Comparison of ENCODE assay signal across 7 cellular contexts in the genomic region with DNA sequence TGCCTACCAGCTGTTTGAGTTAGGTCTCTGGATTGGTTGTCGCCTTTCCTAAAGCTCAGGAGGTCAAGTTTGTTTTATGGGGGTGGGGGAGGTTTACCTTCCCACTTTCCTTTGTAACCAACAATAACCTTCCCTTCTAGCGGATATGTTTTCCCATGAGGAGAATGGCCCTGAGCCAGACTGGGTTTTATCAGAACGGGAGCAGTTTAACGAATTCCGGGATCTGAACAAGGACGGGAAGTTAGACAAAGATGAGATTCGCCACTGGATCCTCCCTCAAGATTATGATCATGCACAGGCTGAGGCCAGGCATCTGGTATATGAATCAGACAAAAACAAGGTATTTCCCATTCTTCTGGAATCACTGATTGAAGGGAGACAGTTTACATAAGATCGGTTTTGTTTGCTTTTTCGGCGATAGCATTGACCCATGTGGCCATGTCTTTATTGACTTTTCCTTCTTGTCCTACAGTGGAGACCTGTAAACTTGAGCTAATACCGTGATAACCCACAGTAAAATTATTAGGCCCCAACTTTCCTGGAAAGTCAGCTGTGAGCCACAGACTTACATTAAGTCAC. TPM values are rescaled to one million over a fixed set of nuclear protein-coding genes. Genes with fewer than 3 reads are reported as not detected.
DNase-seq lines count a peak whose midpoint lies in the region; ATAC-seq and TF ChIP-seq lines count a peak whose summit lies in the region.
"Not testable (repeated sequence)": the region's sequence is repeated elsewhere in the genome, so short reads cannot be mapped to it uniquely, and the experiment has no call there.

No MANE protein-coding gene starts in this region.

- not testable (repeated sequence) for H3K4me1 Mint-ChIP-seq in WTC11
- peaks cover 20% of the 10 kb centered on the region for H3K4me1 Mint-ChIP-seq in progenitor cell of endocrine pancreas (ENCODE audit: low read depth)

- H3K27me3 ChIP-seq in left ventricle myocardium inferior (ENCODE audit: low read depth); liver (ENCODE audit: control insufficient read depth in 4 of 4, insufficient read depth in 4 of 4, low read length in 3 of 4): not testable (repeated sequence)

- CTCF ChIA-PET in WTC11 (lab: Charles Lee), result not testable (repeated sequence)

- H3K9me3 ChIP-seq in left ventricle myocardium inferior (replicated peaks); liver (ENCODE audit: control insufficient read depth in 4 of 4, low read length in 3 of 4): not testable (repeated sequence)

- WGBS in liver, result 53% methylated on average over 10 of the region's 11 CpGs

- H3K4me3 ChIP-seq in fibroblast of pulmonary artery (replicated peaks; ENCODE audit: low read depth, low read length); left ventricle myocardium inferior; liver (ENCODE audit: low read depth in 1 of 3, low read length in 3 of 3): not testable (repeated sequence)

- not testable (repeated sequence) for TF ChIP-seq CTCF in WTC11 (IDR thresholded peaks at IDR 0.05); fibroblast of pulmonary artery (IDR thresholded peaks at IDR 0.05; ENCODE audit: low read length, missing control alignments); left ventricle myocardium inferior (IDR thresholded peaks at IDR 0.05; ENCODE audit: borderline replicate concordance); liver (IDR thresholded peaks at IDR 0.05; ENCODE audit: low read depth, low read length, missing input control); progenitor cell of endocrine pancreas (IDR thresholded peaks at IDR 0.05; ENCODE audit: unreplicated experiment)

- TF ChIP-seq RAD21 in liver (IDR thresholded peaks at IDR 0.05), result not testable (repeated sequence)

- POLR2A ChIA-PET in WTC11 (lab: Charles Lee), result not testable (repeated sequence)

- peak overlapping the region; percentile 71 for H3K27ac ChIP-seq in left ventricle myocardium inferior (replicated peaks)
- H3K27ac ChIP-seq in liver (ENCODE audit: low read depth in 1 of 2, low read length in 2 of 2), result not testable (repeated sequence)

- not testable (repeated sequence) for H3K9ac ChIP-seq in liver (ENCODE audit: low read depth in 1 of 2, low read length in 2 of 2)

- ATAC-seq in WTC11, result not testable (repeated sequence)

- peaks cover 24% of the 10 kb centered on the region for H3K4me1 ChIP-seq in left ventricle myocardium inferior
- H3K4me1 ChIP-seq in liver (ENCODE audit: control insufficient read depth in 4 of 4, insufficient read depth in 4 of 4, low read length in 3 of 4), result not testable (repeated sequence)

- not testable (repeated sequence) for H3K4me3 Mint-ChIP-seq in WTC11
- H3K4me3 Mint-ChIP-seq in progenitor cell of endocrine pancreas (ENCODE audit: low read depth), result peak overlapping the region; percentile 14

- not testable (repeated sequence) for H3K27ac Mint-ChIP-seq in WTC11
- H3K27ac Mint-ChIP-seq in progenitor cell of endocrine pancreas, result peak overlapping the region; percentile 91

- peaks cover 70% of the 10 kb centered on the region for H3K36me3 ChIP-seq in left ventricle myocardium inferior
- H3K36me3 ChIP-seq in liver (ENCODE audit: control insufficient read depth in 4 of 4, insufficient read depth in 3 of 4, low read depth in 1 of 4, low read length in 3 of 4), result peaks cover 2 to 33% (median 23%) of the 10 kb centered on the region in 4 donors

- H3K27me3 Mint-ChIP-seq in WTC11 (ENCODE audit: low read depth); progenitor cell of endocrine pancreas: not testable (repeated sequence)

- H3K9me3 Mint-ChIP-seq in WTC11; progenitor cell of endocrine pancreas (ENCODE audit: low read depth): not testable (repeated sequence)

- H3K36me3 Mint-ChIP-seq in WTC11, result peaks cover 62% of the 10 kb centered on the region
- H3K36me3 Mint-ChIP-seq in progenitor cell of endocrine pancreas (ENCODE audit: insufficient read depth), result peaks cover 46% of the 10 kb centered on the region

- DNase-seq in DMS153 (lab: John Stamatoyannopoulos, UW), result peak; percentile 16
- peak; percentile 21 for DNase-seq in NCI-H146 treated with DMSO at 0.1 percent for 48 hours (lab: John Stamatoyannopoulos, UW; ENCODE audit: unreplicated experiment)
- DNase-seq in WTC11 (ENCODE audit: low spot score); left ventricle myocardium inferior; progenitor cell of endocrine pancreas (ENCODE audit: low spot score, unreplicated experiment): not testable (repeated sequence)
- DNase-seq in fibroblast of pulmonary artery (ENCODE audit: low read depth), result peak; percentile 49

- intact Hi-C loops in left ventricle myocardium inferior (cut with micrococcal nuclease), result not testable (repeated sequence)

TF ChIP-seq in WTC11, 78 proteins besides CTCF, POLR2A, EP300 and RAD21:
- peak; percentile 21; the same call in 1 of the 2 replicates for TF ChIP-seq GABPB1 (CRISPR knock-in tag; IDR thresholded peaks at IDR 0.05)

TF ChIP-seq in liver, 16 proteins besides CTCF, POLR2A, EP300 and RAD21:
- peak in 1 of 2 donors; percentile 48 for TF ChIP-seq RXRA (IDR thresholded peaks at IDR 0.05)
- peak; percentile 60 for TF ChIP-seq FOXA2 (IDR thresholded peaks at IDR 0.05)
- peak; percentile 71 for TF ChIP-seq SP1 (IDR thresholded peaks at IDR 0.05)
- TF ChIP-seq FOXA1 (IDR thresholded peaks at IDR 0.05), result peak; percentile 19
- peak; percentile 79 for TF ChIP-seq NR2F2 (IDR thresholded peaks at IDR 0.05)
TF ChIP-seq in liver: peak in this region for 5; not testable (repeated sequence) for 11.

RNA-seq across cellular contexts. Expression of a gene that starts 12.4 kb away (rescaled TPM):
- total RNA-seq in WTC11 (2021) (96.2 to 111 TPM (median 105 TPM) in 3 replicates), left ventricle myocardium inferior (24.6 TPM), liver (10 to 100 TPM; 35.9 to 52.0 TPM), progenitor cell of endocrine pancreas (193 and 201 TPM in 2 replicates)
- 10 to 100 TPM; 40.8 to 58.1 TPM for polyA plus RNA-seq in liver
